15 cellular contexts compared by ENCODE assay signal in the genomic region with DNA sequence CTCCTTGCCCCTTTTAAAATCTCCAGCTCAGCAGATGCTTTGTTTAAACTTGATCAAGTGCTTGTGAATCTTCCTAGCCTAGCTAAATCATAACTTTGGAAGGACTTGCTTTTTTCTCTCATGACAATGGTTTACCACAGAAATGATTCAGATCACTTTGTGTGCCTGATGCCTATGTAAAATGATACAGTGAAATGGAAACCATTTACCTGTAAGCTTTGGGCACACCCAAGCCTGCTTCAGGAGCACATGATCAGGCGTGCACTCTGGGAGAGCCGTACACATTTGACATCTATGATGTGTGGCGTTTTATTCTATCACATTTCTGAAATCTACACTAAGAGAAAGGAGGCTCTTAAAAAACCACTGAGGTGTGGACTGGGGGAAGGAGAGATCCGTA. TPM values are rescaled to one million over a fixed set of nuclear protein-coding genes. Genes with fewer than 3 reads are reported as not detected.
A peak's percentile ranks its signal among the peaks of the same experiment; 100 is the strongest.
DNase-seq lines count a peak whose midpoint lies in the region; ATAC-seq lines count a peak whose summit lies in the region.
"Had no signal": no experiment of that assay in that cellular context is flagged by ENCODE, and none has a peak within 500 bp of the region (broad histone marks: within the 10 kb centered on the region; RNA-seq: fewer than 3 reads in every experiment).

No MANE protein-coding gene starts in this region.

- no peak overlapping the region for H3K27ac Mint-ChIP-seq in activated naive CD4-positive, alpha-beta T cell treated with anti-CD3 and anti-CD28 coated beads for 36 hours
- peak overlapping the region; percentile 19 for H3K27ac Mint-ChIP-seq in central memory CD8-positive, alpha-beta T cell (ENCODE audit: low read depth)
- peak overlapping the region; percentile 76 for H3K27ac Mint-ChIP-seq in stimulated activated naive CD8-positive, alpha-beta T cell treated with anti-CD3 and anti-CD28 coated beads, Interleukin-15, Interleukin-2, amounts not matched to agents 100 ng/mL and 50 ng/mL, for 24 hours
- H3K27ac Mint-ChIP-seq: dendritic cell treated with granulocyte-macrophage colony-stimulating factor and Interleukin-4, amounts not matched to agents 40 ng/mL and 50 ng/mL, for 4 days had no signal

- CTCF ChIA-PET in activated naive CD4-positive, alpha-beta T cell treated with anti-CD3 and anti-CD28 coated beads for 36 hours (lab: Charles Lee): interaction anchor here (0.8 to 1.8 kb wide), 10 partner anchors 8 to 73 kb away, joined by 3 to 12 read pairs (median 4); no protein-coding TSS in a partner anchor

- intact Hi-C loops in activated naive CD4-positive, alpha-beta T cell treated with anti-CD3 and anti-CD28 coated beads for 36 hours (cut with micrococcal nuclease): loop anchor here (1.0 to 2.0 kb wide), 4 partner anchors 10 to 58 kb away; no protein-coding TSS in a partner anchor

- peak; percentile 64 for DNase-seq in activated naive CD4-positive, alpha-beta T cell treated with anti-CD3 and anti-CD28 coated beads for 36 hours
- no peak for DNase-seq in activated naive CD4-positive, alpha-beta T cell (lab: John Stamatoyannopoulos, UW)
- DNase-seq in NCI-H2171 treated with DMSO at 0.1 percent for 48 hours (lab: John Stamatoyannopoulos, UW): peak; percentile 94
- no peak for DNase-seq in central memory CD8-positive, alpha-beta T cell (ENCODE audit: low spot score in 2 of 2)
- no peak for DNase-seq in dermis blood vessel endothelial cell
- no peak for DNase-seq in OCI-M1 (lab: John Stamatoyannopoulos, UW)
- DNase-seq in occipital lobe (lab: John Stamatoyannopoulos, UW): no peak
- DNase-seq: activated CD4-positive, CD25-positive, alpha-beta regulatory T cell; AML-193; HCEC 1CT; NK-92 treated with Interleukin-12 subunit alpha and Interleukin-12 subunit beta, amount 100 ng/mL, for 24 hours; stimulated activated CD4-positive, alpha-beta T cell treated with anti-CD3 and anti-CD28 coated beads, Interleukin-2, amount 100 ng/mL, for 48 hours; stomach had no signal

- peak overlapping the region; percentile 25 for H3K4me3 Mint-ChIP-seq in activated naive CD4-positive, alpha-beta T cell treated with anti-CD3 and anti-CD28 coated beads for 36 hours
- no peak overlapping the region for H3K4me3 Mint-ChIP-seq in central memory CD8-positive, alpha-beta T cell
- no peak overlapping the region for H3K4me3 Mint-ChIP-seq in stimulated activated naive CD8-positive, alpha-beta T cell treated with anti-CD3 and anti-CD28 coated beads, Interleukin-15, Interleukin-2, amounts not matched to agents 100 ng/mL and 50 ng/mL, for 24 hours
- H3K4me3 Mint-ChIP-seq: dendritic cell treated with granulocyte-macrophage colony-stimulating factor and Interleukin-4, amounts not matched to agents 40 ng/mL and 50 ng/mL, for 4 days had no signal

- H3K4me1 Mint-ChIP-seq in activated naive CD4-positive, alpha-beta T cell treated with anti-CD3 and anti-CD28 coated beads for 36 hours (ENCODE audit: low read depth): peaks cover 39% of the 10 kb centered on the region
- peaks cover 29% of the 10 kb centered on the region for H3K4me1 Mint-ChIP-seq in central memory CD8-positive, alpha-beta T cell
- no peaks in the 10 kb centered on the region for H3K4me1 Mint-ChIP-seq in stimulated activated naive CD8-positive, alpha-beta T cell treated with anti-CD3 and anti-CD28 coated beads, Interleukin-15, Interleukin-2, amounts not matched to agents 100 ng/mL and 50 ng/mL, for 24 hours (ENCODE audit: low read depth)

- H3K9me3 Mint-ChIP-seq in activated naive CD4-positive, alpha-beta T cell treated with anti-CD3 and anti-CD28 coated beads for 36 hours: no peaks in the 10 kb centered on the region
- no peaks in the 10 kb centered on the region for H3K9me3 Mint-ChIP-seq in central memory CD8-positive, alpha-beta T cell
- no peaks in the 10 kb centered on the region for H3K9me3 Mint-ChIP-seq in stimulated activated naive CD8-positive, alpha-beta T cell treated with anti-CD3 and anti-CD28 coated beads, Interleukin-15, Interleukin-2, amounts not matched to agents 100 ng/mL and 50 ng/mL, for 24 hours
- H3K9me3 Mint-ChIP-seq: dendritic cell treated with granulocyte-macrophage colony-stimulating factor and Interleukin-4, amounts not matched to agents 40 ng/mL and 50 ng/mL, for 4 days had no signal

- ATAC-seq in central memory CD8-positive, alpha-beta T cell (replicated peaks; ENCODE audit: extremely low read depth, poor library complexity, severe bottlenecking): peak; percentile 40

- H3K27me3 Mint-ChIP-seq in activated naive CD4-positive, alpha-beta T cell treated with anti-CD3 and anti-CD28 coated beads for 36 hours (ENCODE audit: low read depth): no peaks in the 10 kb centered on the region
- no peaks in the 10 kb centered on the region for H3K27me3 Mint-ChIP-seq in central memory CD8-positive, alpha-beta T cell
- H3K27me3 Mint-ChIP-seq in stimulated activated naive CD8-positive, alpha-beta T cell treated with anti-CD3 and anti-CD28 coated beads, Interleukin-15, Interleukin-2, amounts not matched to agents 100 ng/mL and 50 ng/mL, for 24 hours: no peaks in the 10 kb centered on the region
- H3K27me3 Mint-ChIP-seq: dendritic cell treated with granulocyte-macrophage colony-stimulating factor and Interleukin-4, amounts not matched to agents 40 ng/mL and 50 ng/mL, for 4 days had no signal

- H3K36me3 Mint-ChIP-seq in activated naive CD4-positive, alpha-beta T cell treated with anti-CD3 and anti-CD28 coated beads for 36 hours (ENCODE audit: low read depth): peaks cover 37% of the 10 kb centered on the region
- H3K36me3 Mint-ChIP-seq in central memory CD8-positive, alpha-beta T cell (ENCODE audit: insufficient read depth): peaks cover 6% of the 10 kb centered on the region
- peaks cover 30% of the 10 kb centered on the region for H3K36me3 Mint-ChIP-seq in stimulated activated naive CD8-positive, alpha-beta T cell treated with anti-CD3 and anti-CD28 coated beads, Interleukin-15, Interleukin-2, amounts not matched to agents 100 ng/mL and 50 ng/mL, for 24 hours (ENCODE audit: low read depth)

RNA-seq across cellular contexts. Expression of a gene that starts 41.1 kb away (rescaled TPM):
- total RNA-seq in activated naive CD4-positive, alpha-beta T cell treated with anti-CD3 and anti-CD28 coated beads for 36 hours: 100 to 1,000 TPM; 111 to 119 TPM
- total RNA-seq in dermis blood vessel endothelial cell (28.8 and 42.1 TPM in 2 replicates), occipital lobe (15.9 TPM)

Comparison
In these comparisons a context has a peak if more than half of its experiments do, and no peak if none do; other contexts are left out.
1. DNase-seq: peak in activated naive CD4-positive, alpha-beta T cell treated with anti-CD3 and anti-CD28 coated beads for 36 hours (single experiment) and NCI-H2171 treated with DMSO at 0.1 percent for 48 hours (single experiment); none in activated naive CD4-positive, alpha-beta T cell (0 of 4), central memory CD8-positive, alpha-beta T cell (0 of 2), dermis blood vessel endothelial cell (single experiment), OCI-M1 (single experiment) and occipital lobe (single experiment).